In the genomic region with DNA sequence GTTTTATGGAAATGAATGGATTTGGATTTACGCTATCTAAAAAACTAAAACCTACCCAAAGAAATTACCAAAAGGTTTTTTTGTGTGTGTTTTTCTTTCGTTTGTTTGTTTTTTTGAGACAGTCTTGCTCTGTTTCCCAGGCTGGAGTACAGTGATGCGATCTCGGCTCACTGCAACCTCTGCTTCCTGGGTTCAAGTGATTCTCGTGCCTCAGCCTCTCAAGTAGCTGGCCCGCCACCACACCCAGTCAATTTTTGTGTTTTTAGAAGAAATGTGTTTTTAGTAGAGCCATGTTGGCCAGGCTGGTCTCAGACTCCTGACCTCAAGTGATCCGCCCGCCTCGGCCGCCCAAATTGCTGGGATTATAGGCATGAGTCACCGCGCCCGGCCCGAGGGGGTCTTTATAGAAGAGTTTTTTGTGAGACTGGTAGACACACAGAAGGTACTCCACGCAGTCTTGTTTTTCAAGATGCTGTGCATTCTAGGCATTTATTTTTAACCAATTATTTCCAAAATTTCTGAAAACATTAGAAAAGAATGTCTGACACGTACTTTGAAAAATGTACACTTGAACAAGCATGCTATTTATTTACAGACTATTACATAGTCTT, we compare ENCODE assay signal across 1 cellular context.
A peak's percentile ranks its signal among the peaks of the same experiment; 100 is the strongest.
TF ChIP-seq lines count a peak whose summit lies in the region.

No MANE protein-coding gene starts in this region.

TF ChIP-seq in HEK293, 187 proteins besides CTCF, POLR2A, EP300 and RAD21 (continued from another document and continues in another):
- TF ChIP-seq, protein P1, sequence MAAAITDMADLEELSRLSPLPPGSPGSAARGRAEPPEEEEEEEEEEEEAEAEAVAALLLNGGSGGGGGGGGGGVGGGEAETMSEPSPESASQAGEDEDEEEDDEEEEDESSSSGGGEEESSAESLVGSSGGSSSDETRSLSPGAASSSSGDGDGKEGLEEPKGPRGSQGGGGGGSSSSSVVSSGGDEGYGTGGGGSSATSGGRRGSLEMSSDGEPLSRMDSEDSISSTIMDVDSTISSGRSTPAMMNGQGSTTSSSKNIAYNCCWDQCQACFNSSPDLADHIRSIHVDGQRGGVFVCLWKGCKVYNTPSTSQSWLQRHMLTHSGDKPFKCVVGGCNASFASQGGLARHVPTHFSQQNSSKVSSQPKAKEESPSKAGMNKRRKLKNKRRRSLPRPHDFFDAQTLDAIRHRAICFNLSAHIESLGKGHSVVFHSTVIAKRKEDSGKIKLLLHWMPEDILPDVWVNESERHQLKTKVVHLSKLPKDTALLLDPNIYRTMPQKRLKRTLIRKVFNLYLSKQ (tag by site-specific recombination; IDR thresholded peaks at IDR 0.05; ENCODE audit: borderline replicate concordance) = no peak
- TF ChIP-seq, protein P2, sequence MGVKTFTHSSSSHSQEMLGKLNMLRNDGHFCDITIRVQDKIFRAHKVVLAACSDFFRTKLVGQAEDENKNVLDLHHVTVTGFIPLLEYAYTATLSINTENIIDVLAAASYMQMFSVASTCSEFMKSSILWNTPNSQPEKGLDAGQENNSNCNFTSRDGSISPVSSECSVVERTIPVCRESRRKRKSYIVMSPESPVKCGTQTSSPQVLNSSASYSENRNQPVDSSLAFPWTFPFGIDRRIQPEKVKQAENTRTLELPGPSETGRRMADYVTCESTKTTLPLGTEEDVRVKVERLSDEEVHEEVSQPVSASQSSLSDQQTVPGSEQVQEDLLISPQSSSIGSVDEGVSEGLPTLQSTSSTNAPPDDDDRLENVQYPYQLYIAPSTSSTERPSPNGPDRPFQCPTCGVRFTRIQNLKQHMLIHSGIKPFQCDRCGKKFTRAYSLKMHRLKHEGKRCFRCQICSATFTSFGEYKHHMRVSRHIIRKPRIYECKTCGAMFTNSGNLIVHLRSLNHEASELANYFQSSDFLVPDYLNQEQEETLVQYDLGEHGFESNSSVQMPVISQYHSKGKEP (tag by site-specific recombination; IDR thresholded peaks at IDR 0.05) = no peak
- no peak for TF ChIP-seq FEZF1 (tag by site-specific recombination; IDR thresholded peaks at IDR 0.05)
- TF ChIP-seq ZNF175 (tag by site-specific recombination; IDR thresholded peaks at IDR 0.05) = no peak
- TF ChIP-seq, protein P3, sequence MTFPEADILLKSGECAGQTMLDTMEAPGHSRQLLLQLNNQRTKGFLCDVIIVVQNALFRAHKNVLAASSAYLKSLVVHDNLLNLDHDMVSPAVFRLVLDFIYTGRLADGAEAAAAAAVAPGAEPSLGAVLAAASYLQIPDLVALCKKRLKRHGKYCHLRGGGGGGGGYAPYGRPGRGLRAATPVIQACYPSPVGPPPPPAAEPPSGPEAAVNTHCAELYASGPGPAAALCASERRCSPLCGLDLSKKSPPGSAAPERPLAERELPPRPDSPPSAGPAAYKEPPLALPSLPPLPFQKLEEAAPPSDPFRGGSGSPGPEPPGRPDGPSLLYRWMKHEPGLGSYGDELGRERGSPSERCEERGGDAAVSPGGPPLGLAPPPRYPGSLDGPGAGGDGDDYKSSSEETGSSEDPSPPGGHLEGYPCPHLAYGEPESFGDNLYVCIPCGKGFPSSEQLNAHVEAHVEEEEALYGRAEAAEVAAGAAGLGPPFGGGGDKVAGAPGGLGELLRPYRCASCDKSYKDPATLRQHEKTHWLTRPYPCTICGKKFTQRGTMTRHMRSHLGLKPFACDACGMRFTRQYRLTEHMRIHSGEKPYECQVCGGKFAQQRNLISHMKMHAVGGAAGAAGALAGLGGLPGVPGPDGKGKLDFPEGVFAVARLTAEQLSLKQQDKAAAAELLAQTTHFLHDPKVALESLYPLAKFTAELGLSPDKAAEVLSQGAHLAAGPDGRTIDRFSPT (tag by site-specific recombination; IDR thresholded peaks at IDR 0.05) = peak; percentile 63; the same call in 1 of the 2 replicates
- no peak for TF ChIP-seq ZNF548 (tag by site-specific recombination; IDR thresholded peaks at IDR 0.05)
- TF ChIP-seq SP2 (tag by site-specific recombination; IDR thresholded peaks at IDR 0.05) = no peak
- no peak for TF ChIP-seq ZSCAN30 (tag by site-specific recombination; IDR thresholded peaks at IDR 0.05)
- no peak for TF ChIP-seq ZNF10 (tag by site-specific recombination; IDR thresholded peaks at IDR 0.05)
- no peak for TF ChIP-seq ZNF658 (tag by site-specific recombination; IDR thresholded peaks at IDR 0.05)
- TF ChIP-seq, protein P4, sequence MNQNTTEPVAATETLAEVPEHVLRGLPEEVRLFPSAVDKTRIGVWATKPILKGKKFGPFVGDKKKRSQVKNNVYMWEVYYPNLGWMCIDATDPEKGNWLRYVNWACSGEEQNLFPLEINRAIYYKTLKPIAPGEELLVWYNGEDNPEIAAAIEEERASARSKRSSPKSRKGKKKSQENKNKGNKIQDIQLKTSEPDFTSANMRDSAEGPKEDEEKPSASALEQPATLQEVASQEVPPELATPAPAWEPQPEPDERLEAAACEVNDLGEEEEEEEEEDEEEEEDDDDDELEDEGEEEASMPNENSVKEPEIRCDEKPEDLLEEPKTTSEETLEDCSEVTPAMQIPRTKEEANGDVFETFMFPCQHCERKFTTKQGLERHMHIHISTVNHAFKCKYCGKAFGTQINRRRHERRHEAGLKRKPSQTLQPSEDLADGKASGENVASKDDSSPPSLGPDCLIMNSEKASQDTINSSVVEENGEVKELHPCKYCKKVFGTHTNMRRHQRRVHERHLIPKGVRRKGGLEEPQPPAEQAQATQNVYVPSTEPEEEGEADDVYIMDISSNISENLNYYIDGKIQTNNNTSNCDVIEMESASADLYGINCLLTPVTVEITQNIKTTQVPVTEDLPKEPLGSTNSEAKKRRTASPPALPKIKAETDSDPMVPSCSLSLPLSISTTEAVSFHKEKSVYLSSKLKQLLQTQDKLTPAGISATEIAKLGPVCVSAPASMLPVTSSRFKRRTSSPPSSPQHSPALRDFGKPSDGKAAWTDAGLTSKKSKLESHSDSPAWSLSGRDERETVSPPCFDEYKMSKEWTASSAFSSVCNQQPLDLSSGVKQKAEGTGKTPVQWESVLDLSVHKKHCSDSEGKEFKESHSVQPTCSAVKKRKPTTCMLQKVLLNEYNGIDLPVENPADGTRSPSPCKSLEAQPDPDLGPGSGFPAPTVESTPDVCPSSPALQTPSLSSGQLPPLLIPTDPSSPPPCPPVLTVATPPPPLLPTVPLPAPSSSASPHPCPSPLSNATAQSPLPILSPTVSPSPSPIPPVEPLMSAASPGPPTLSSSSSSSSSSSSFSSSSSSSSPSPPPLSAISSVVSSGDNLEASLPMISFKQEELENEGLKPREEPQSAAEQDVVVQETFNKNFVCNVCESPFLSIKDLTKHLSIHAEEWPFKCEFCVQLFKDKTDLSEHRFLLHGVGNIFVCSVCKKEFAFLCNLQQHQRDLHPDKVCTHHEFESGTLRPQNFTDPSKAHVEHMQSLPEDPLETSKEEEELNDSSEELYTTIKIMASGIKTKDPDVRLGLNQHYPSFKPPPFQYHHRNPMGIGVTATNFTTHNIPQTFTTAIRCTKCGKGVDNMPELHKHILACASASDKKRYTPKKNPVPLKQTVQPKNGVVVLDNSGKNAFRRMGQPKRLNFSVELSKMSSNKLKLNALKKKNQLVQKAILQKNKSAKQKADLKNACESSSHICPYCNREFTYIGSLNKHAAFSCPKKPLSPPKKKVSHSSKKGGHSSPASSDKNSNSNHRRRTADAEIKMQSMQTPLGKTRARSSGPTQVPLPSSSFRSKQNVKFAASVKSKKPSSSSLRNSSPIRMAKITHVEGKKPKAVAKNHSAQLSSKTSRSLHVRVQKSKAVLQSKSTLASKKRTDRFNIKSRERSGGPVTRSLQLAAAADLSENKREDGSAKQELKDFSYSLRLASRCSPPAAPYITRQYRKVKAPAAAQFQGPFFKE (tag by site-specific recombination; IDR thresholded peaks at IDR 0.05; ENCODE audit: borderline replicate concordance) = no peak
- TF ChIP-seq ZNF202 (tag by site-specific recombination; IDR thresholded peaks at IDR 0.05; ENCODE audit: borderline replicate concordance) = no peak
- TF ChIP-seq, protein P5, sequence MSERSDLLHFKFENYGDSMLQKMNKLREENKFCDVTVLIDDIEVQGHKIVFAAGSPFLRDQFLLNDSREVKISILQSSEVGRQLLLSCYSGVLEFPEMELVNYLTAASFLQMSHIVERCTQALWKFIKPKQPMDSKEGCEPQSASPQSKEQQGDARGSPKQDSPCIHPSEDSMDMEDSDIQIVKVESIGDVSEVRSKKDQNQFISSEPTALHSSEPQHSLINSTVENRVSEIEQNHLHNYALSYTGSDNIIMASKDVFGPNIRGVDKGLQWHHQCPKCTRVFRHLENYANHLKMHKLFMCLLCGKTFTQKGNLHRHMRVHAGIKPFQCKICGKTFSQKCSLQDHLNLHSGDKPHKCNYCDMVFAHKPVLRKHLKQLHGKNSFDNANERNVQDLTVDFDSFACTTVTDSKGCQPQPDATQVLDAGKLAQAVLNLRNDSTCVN (tag by site-specific recombination; optimal IDR thresholded peaks at IDR 0.05) = no peak
- no peak for TF ChIP-seq EGR2 (tag by site-specific recombination; IDR thresholded peaks at IDR 0.05; ENCODE audit: low read depth)
- TF ChIP-seq ZNF560 (tag by site-specific recombination; IDR thresholded peaks at IDR 0.05; ENCODE audit: borderline replicate concordance) = no peak
- TF ChIP-seq ZNF777 (tag by site-specific recombination; IDR thresholded peaks at IDR 0.05; ENCODE audit: borderline replicate concordance) = no peak
- no peak for TF ChIP-seq ZFP69B (tag by site-specific recombination; IDR thresholded peaks at IDR 0.05)
- peak; percentile 24; the same call in 1 of the 2 replicates for TF ChIP-seq ZBTB8A (tag by site-specific recombination; IDR thresholded peaks at IDR 0.05)
- no peak for TF ChIP-seq ZNF660 (tag by site-specific recombination; IDR thresholded peaks at IDR 0.05)
- no peak for TF ChIP-seq ZBTB48 (tag by site-specific recombination; IDR thresholded peaks at IDR 0.05)
- no peak for TF ChIP-seq ZNF792 (tag by site-specific recombination; IDR thresholded peaks at IDR 0.05)
- peak; percentile 41; the same call in 1 of the 2 replicates for TF ChIP-seq SP7 (tag by site-specific recombination; IDR thresholded peaks at IDR 0.05)
- TF ChIP-seq, protein P6, sequence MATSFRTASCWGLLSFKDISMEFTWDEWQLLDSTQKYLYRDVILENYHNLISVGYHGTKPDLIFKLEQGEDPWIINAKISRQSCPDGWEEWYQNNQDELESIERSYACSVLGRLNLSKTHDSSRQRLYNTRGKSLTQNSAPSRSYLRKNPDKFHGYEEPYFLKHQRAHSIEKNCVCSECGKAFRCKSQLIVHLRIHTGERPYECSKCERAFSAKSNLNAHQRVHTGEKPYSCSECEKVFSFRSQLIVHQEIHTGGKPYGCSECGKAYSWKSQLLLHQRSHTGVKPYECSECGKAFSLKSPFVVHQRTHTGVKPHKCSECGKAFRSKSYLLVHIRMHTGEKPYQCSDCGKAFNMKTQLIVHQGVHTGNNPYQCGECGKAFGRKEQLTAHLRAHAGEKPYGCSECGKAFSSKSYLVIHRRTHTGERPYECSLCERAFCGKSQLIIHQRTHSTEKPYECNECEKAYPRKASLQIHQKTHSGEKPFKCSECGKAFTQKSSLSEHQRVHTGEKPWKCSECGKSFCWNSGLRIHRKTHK (tag by site-specific recombination; IDR thresholded peaks at IDR 0.05) = no peak
- TF ChIP-seq ZNF121 (tag by site-specific recombination; IDR thresholded peaks at IDR 0.05) = no peak
- peak; percentile 56; the same call in 1 of the 2 replicates for TF ChIP-seq ZNF335 (tag by site-specific recombination; conservative IDR thresholded peaks at IDR 0.05)
- 0 out of 2 replicates have a peak, but pooled peaks have one; percentile 20 for TF ChIP-seq OSR2 (tag by site-specific recombination; IDR thresholded peaks at IDR 0.05)
- no peak for TF ChIP-seq ZNF292 (tag by site-specific recombination; IDR thresholded peaks at IDR 0.05; ENCODE audit: borderline replicate concordance, low read depth)
- TF ChIP-seq WT1 (tag by site-specific recombination; IDR thresholded peaks at IDR 0.05) = 0 out of 2 replicates have a peak, but pooled peaks have one; percentile 15
- no peak for TF ChIP-seq ZNF416 (tag by site-specific recombination; IDR thresholded peaks at IDR 0.05)
- no peak for TF ChIP-seq ZNF112 (tag by site-specific recombination; IDR thresholded peaks at IDR 0.05)
- TF ChIP-seq, protein P7, sequence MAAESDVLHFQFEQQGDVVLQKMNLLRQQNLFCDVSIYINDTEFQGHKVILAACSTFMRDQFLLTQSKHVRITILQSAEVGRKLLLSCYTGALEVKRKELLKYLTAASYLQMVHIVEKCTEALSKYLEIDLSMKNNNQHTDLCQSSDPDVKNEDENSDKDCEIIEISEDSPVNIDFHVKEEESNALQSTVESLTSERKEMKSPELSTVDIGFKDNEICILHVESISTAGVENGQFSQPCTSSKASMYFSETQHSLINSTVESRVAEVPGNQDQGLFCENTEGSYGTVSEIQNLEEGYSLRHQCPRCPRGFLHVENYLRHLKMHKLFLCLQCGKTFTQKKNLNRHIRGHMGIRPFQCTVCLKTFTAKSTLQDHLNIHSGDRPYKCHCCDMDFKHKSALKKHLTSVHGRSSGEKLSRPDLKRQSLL (tag by site-specific recombination; IDR thresholded peaks at IDR 0.05) = no peak
- no peak for TF ChIP-seq ZBTB7A (tag by site-specific recombination; IDR thresholded peaks at IDR 0.05; ENCODE audit: low read depth)
- TF ChIP-seq ZXDB (tag by site-specific recombination; IDR thresholded peaks at IDR 0.05) = no peak
- TF ChIP-seq, protein P8, sequence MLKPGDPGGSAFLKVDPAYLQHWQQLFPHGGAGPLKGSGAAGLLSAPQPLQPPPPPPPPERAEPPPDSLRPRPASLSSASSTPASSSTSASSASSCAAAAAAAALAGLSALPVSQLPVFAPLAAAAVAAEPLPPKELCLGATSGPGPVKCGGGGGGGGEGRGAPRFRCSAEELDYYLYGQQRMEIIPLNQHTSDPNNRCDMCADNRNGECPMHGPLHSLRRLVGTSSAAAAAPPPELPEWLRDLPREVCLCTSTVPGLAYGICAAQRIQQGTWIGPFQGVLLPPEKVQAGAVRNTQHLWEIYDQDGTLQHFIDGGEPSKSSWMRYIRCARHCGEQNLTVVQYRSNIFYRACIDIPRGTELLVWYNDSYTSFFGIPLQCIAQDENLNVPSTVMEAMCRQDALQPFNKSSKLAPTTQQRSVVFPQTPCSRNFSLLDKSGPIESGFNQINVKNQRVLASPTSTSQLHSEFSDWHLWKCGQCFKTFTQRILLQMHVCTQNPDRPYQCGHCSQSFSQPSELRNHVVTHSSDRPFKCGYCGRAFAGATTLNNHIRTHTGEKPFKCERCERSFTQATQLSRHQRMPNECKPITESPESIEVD (tag by site-specific recombination; IDR thresholded peaks at IDR 0.05) = peak; percentile 74
- no peak for TF ChIP-seq ZIC2 (tag by site-specific recombination; IDR thresholded peaks at IDR 0.05)
- TF ChIP-seq KLF10 (tag by site-specific recombination; IDR thresholded peaks at IDR 0.05) = no peak
- TF ChIP-seq ZNF600 (tag by site-specific recombination; IDR thresholded peaks at IDR 0.05) = no peak
- no peak for TF ChIP-seq ZNF561 (tag by site-specific recombination; IDR thresholded peaks at IDR 0.05; ENCODE audit: borderline replicate concordance)
- TF ChIP-seq, protein P9, sequence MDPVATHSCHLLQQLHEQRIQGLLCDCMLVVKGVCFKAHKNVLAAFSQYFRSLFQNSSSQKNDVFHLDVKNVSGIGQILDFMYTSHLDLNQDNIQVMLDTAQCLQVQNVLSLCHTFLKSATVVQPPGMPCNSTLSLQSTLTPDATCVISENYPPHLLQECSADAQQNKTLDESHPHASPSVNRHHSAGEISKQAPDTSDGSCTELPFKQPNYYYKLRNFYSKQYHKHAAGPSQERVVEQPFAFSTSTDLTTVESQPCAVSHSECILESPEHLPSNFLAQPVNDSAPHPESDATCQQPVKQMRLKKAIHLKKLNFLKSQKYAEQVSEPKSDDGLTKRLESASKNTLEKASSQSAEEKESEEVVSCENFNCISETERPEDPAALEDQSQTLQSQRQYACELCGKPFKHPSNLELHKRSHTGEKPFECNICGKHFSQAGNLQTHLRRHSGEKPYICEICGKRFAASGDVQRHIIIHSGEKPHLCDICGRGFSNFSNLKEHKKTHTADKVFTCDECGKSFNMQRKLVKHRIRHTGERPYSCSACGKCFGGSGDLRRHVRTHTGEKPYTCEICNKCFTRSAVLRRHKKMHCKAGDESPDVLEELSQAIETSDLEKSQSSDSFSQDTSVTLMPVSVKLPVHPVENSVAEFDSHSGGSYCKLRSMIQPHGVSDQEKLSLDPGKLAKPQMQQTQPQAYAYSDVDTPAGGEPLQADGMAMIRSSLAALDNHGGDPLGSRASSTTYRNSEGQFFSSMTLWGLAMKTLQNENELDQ (tag by site-specific recombination; IDR thresholded peaks at IDR 0.05; ENCODE audit: low read depth) = no peak
